In the genomic region with DNA sequence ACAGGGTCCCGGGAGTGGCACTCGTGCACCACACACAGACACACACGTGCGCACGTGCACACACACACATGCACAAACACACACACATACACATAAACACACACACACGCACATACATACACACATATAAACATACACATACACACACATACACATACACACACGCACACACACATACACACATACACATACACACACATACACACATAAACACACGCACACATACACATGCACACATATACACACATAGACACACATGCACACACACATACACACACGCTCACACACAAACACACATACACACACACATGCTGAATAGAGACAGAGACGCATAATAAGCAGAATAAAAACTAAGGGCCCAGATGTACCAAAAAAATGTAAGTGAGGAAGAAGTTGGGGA, we compare ENCODE assay signal across 23 cellular contexts.
DNase-seq lines count a peak whose midpoint lies in the region; ATAC-seq, FAIRE-seq and TF ChIP-seq lines count a peak whose summit lies in the region.
"Had no signal": no experiment of that assay in that cellular context is flagged by ENCODE, and none has a peak within 500 bp of the region (broad histone marks: within the 10 kb centered on the region; RNA-seq: fewer than 3 reads in every experiment).

No MANE protein-coding gene starts in this region.

- FAIRE-seq in D721Med (lab: Jason Lieb, UNC), result peak; percentile 78
- FAIRE-seq in GM12891 (lab: Jason Lieb, UNC), result peak; percentile 80
- no peak for FAIRE-seq in GM12878 (lab: Jason Lieb, UNC)
- FAIRE-seq: A204.1, G401.6, GM19239 had no signal

- H4K5ac ChIP-seq in IMR-90 (ENCODE audit: low read depth, low read length), result no peak overlapping the region

- H3K27ac ChIP-seq in IMR-90 (ENCODE audit: insufficient read depth, low read length), result no peak overlapping the region
- no peak overlapping the region for H3K27ac ChIP-seq in GM12878 (ENCODE audit: control insufficient read depth, insufficient read depth)
- H3K27ac ChIP-seq: BLaER1 had no signal

- no peak overlapping the region for H2BK120ac ChIP-seq in IMR-90 (ENCODE audit: low read depth, low read length)

- ATAC-seq in IMR-90 (ENCODE audit: low read depth) (no peak), GM12878 (no peak)
- ATAC-seq in stimulated activated naive CD8-positive, alpha-beta T cell treated with anti-CD3 and anti-CD28 coated beads, Interleukin-15, amount 100 ng/mL, for 72 hours, result no peak

- no peak overlapping the region for H3K27ac Mint-ChIP-seq in stimulated activated naive CD8-positive, alpha-beta T cell treated with anti-CD3 and anti-CD28 coated beads, Interleukin-15, amount 100 ng/mL, for 72 hours
- H3K27ac Mint-ChIP-seq: CD14-positive monocyte; CD4-positive, alpha-beta memory T cell; CD4-positive, CD25-positive, alpha-beta regulatory T cell; CD8-positive, alpha-beta memory T cell had no signal

- no peaks in the 10 kb centered on the region for H3K27me3 ChIP-seq in IMR-90 (ENCODE audit: control insufficient read depth, insufficient read depth, low read length)
- no peaks in the 10 kb centered on the region for H3K27me3 ChIP-seq in GM12878 (replicated peaks in 1 of 2; ENCODE audit: control insufficient read depth in 2 of 2, insufficient read depth in 2 of 2, low read length in 1 of 2)
- H3K27me3 ChIP-seq: BE2C had no signal

- peaks cover 4 to 17% of the 10 kb centered on the region in 2 donors for H3K9me3 Mint-ChIP-seq in stimulated activated naive CD8-positive, alpha-beta T cell treated with anti-CD3 and anti-CD28 coated beads, Interleukin-15, amount 100 ng/mL, for 72 hours

- H2AFZ ChIP-seq in IMR-90 (replicated peaks; ENCODE audit: low read length, poor library complexity) (no peak overlapping the region), GM12878 (ENCODE audit: control insufficient read depth, low read depth, low read length) (no peak overlapping the region)

- H4K20me1 ChIP-seq in IMR-90 (ENCODE audit: insufficient read depth, low read length), result no peaks in the 10 kb centered on the region
- H4K20me1 ChIP-seq in GM12878 (ENCODE audit: control insufficient read depth, insufficient read depth), result no peaks in the 10 kb centered on the region
- H4K20me1 ChIP-seq: BLaER1 had no signal

- H3K4me1 ChIP-seq in IMR-90 (ENCODE audit: control insufficient read depth, insufficient read depth, low read length) (no peaks in the 10 kb centered on the region), GM12878 (ENCODE audit: control insufficient read depth, insufficient read depth, low read length) (no peaks in the 10 kb centered on the region)
- H3K4me1 ChIP-seq: BE2C, BLaER1 had no signal

- H2AK9ac ChIP-seq in IMR-90 (replicated peaks; ENCODE audit: low read depth, low read length, poor library complexity), result no peak overlapping the region

- peak overlapping the region; percentile 73 for H2BK5ac ChIP-seq in IMR-90 (ENCODE audit: low read depth, low read length, poor library complexity, severe bottlenecking)

- H4K8ac ChIP-seq in IMR-90 (ENCODE audit: low read depth in 2 of 2, low read length in 2 of 2), result no peak overlapping the region

- no peak overlapping the region for H3K18ac ChIP-seq in IMR-90 (ENCODE audit: low read depth, low read length)

- no peaks in the 10 kb centered on the region for H3K27me3 Mint-ChIP-seq in stimulated activated naive CD8-positive, alpha-beta T cell treated with anti-CD3 and anti-CD28 coated beads, Interleukin-15, amount 100 ng/mL, for 72 hours
- H3K27me3 Mint-ChIP-seq: CD4-positive, alpha-beta memory T cell; CD4-positive, CD25-positive, alpha-beta regulatory T cell had no signal

- H3K79me1 ChIP-seq in IMR-90 (ENCODE audit: low read depth in 1 of 2, low read length in 2 of 2), result no peaks in the 10 kb centered on the region

- DNase-seq in D721Med (ENCODE audit: insufficient read length, low spot score), result no peak
- DNase-seq in GM12891 (ENCODE audit: insufficient read length, low spot score), result no peak
- DNase-seq in IMR-90, result no peak
- no peak for DNase-seq in GM12878 (ENCODE audit: low read depth, low spot score)
- DNase-seq in activated CD4-positive, alpha-beta T cell treated with anti-CD3 and anti-CD28 coated beads for 48 hours, result no peak
- no peak for DNase-seq in mucosa of gallbladder (ENCODE audit: low spot score)
- no peak for DNase-seq in NCI-H82 (lab: John Stamatoyannopoulos, UW)
- no peak for DNase-seq in stimulated activated naive CD8-positive, alpha-beta T cell treated with anti-CD3 and anti-CD28 coated beads, Interleukin-15, amount 100 ng/mL, for 72 hours
- DNase-seq: 8988T; ACHN; BE2C; C1 segment of cervical spinal cord; CD4-positive, alpha-beta memory T cell; CD4-positive, CD25-positive, alpha-beta regulatory T cell; CD8-positive, alpha-beta memory T cell; COR-L47; DMS79 treated with DMSO at 0.1 percent for 48 hours; GF-D8 had no signal

- no peaks in the 10 kb centered on the region for H3K36me3 ChIP-seq in IMR-90 (ENCODE audit: control insufficient read depth, insufficient read depth, low read length)
- H3K36me3 ChIP-seq in GM12878 (ENCODE audit: control insufficient read depth in 2 of 2, insufficient read depth in 2 of 2, low read length in 1 of 2), result no peaks in the 10 kb centered on the region
- H3K36me3 ChIP-seq: BE2C, BLaER1 had no signal

- no peak overlapping the region for H3K14ac ChIP-seq in IMR-90 (replicated peaks; ENCODE audit: low read depth, low read length)

- no peaks in the 10 kb centered on the region for H3K79me2 ChIP-seq in GM12878 (ENCODE audit: control insufficient read depth, insufficient read depth, low read length)

- CTCF ChIA-PET in IMR-90 (lab: Yijun Ruan, JAX) (no interaction called here), GM12878 (lab: Yijun Ruan, JAX) (no interaction called here)

- 76 to 80% methylated on average over 1 to 7 of the region's 10 CpGs for WGBS in IMR-90 (ENCODE audit: extremely low coverage in 2 of 2, insufficient read length in 1 of 2), 2 experiments
- WGBS in GM12878 (ENCODE audit: insufficient coverage, insufficient replicate concordance, low lambda C conversion rate, missing lambda C conversion rate), result 71% methylated on average over 8 of the region's 10 CpGs

- POLR2A ChIA-PET in IMR-90 (lab: Charles Lee; ENCODE audit: unreplicated experiment) (no interaction called here), GM12878 (lab: Charles Lee) (no interaction called here)

- no peak overlapping the region for H3K4me3 Mint-ChIP-seq in stimulated activated naive CD8-positive, alpha-beta T cell treated with anti-CD3 and anti-CD28 coated beads, Interleukin-15, amount 100 ng/mL, for 72 hours
- H3K4me3 Mint-ChIP-seq: CD14-positive monocyte; CD4-positive, alpha-beta memory T cell; CD4-positive, CD25-positive, alpha-beta regulatory T cell; CD8-positive, alpha-beta memory T cell had no signal

- TF ChIP-seq RAD21 in IMR-90 (IDR thresholded peaks at IDR 0.05; ENCODE audit: low read length) (no peak), GM12878 (IDR thresholded peaks at IDR 0.05; ENCODE audit: insufficient read depth, low read depth, low read length) (no peak)

- in situ Hi-C loops in IMR-90 (cut with MboI; ENCODE audit: low sequenced_read_pairs) (no loop called here), GM12878 (cut with MboI) (no loop called here)

- H2BK20ac ChIP-seq in IMR-90 (ENCODE audit: low read depth, low read length), result no peak overlapping the region

- no TSS peak for BruUV-seq in IMR-90 (replicated peaks; lab: Mats Ljungman, UMichigan)
- no TSS peak for BruUV-seq in GM12878 (replicated peaks; lab: Mats Ljungman, UMichigan)

- H3K9me1 ChIP-seq in IMR-90 (ENCODE audit: insufficient read depth, low read length), result no peaks in the 10 kb centered on the region

- H3K9me3 ChIP-seq in IMR-90 (ENCODE audit: control insufficient read depth, insufficient read depth, low read length) (peaks cover 13% of the 10 kb centered on the region; the same call in 1 of the 2 replicates), GM12878 (replicated peaks; ENCODE audit: control insufficient read depth, insufficient read depth, low read length) (no peaks in the 10 kb centered on the region)
- H3K9me3 ChIP-seq: BE2C, BLaER1 had no signal

- no peak overlapping the region for H2AK5ac ChIP-seq in IMR-90 (ENCODE audit: low read depth, low read length)

- no peak overlapping the region for H4K91ac ChIP-seq in IMR-90 (ENCODE audit: insufficient read depth, low read depth, low read length)

- H3K56ac ChIP-seq in IMR-90 (ENCODE audit: extremely low read depth, insufficient read depth, low read length), result no peak overlapping the region

- dilution Hi-C loops in IMR-90 (cut with HindIII; ENCODE audit: low sequenced_read_pairs, unreplicated experiment), result no loop called here

- H3K4ac ChIP-seq in IMR-90 (ENCODE audit: low read depth, low read length), result no peak overlapping the region

- TF ChIP-seq POLR2A in GM12891 (IDR thresholded peaks at IDR 0.05; ENCODE audit: low read depth, low read length) (no peak), IMR-90 (IDR thresholded peaks at IDR 0.05; ENCODE audit: low read depth, low read length) (no peak), GM12878 (IDR thresholded peaks at IDR 0.05; ENCODE audit: low read depth, low read length) (no peak)

- H3K4me2 ChIP-seq in IMR-90 (ENCODE audit: low read depth, low read length) (no peak overlapping the region), GM12878 (ENCODE audit: control insufficient read depth, insufficient read depth) (no peak overlapping the region)
- H3K4me2 ChIP-seq: BLaER1 had no signal

- no peak overlapping the region for H3K9ac ChIP-seq in IMR-90 (ENCODE audit: low read depth, low read length)
- no peak overlapping the region for H3K9ac ChIP-seq in GM12878 (ENCODE audit: control insufficient read depth, insufficient read depth, low read length)
- H3K9ac ChIP-seq: BLaER1 had no signal

- H3K23ac ChIP-seq in IMR-90 (ENCODE audit: low read depth, low read length), result no peak overlapping the region

- H2BK15ac ChIP-seq in IMR-90 (ENCODE audit: low read depth, low read length), result no peak overlapping the region

- TF ChIP-seq EP300 in GM12878 (IDR thresholded peaks at IDR 0.05; ENCODE audit: borderline replicate concordance in 1 of 2, control insufficient read depth in 1 of 2, low read depth in 2 of 2, low read length in 2 of 2), result no peak

- SMC1A ChIA-PET in GM12878 (lab: Charles Lee; ENCODE audit: uncharacterized antibody, unreplicated experiment), result no interaction called here

- intact Hi-C loops in IMR-90 (cut with micrococcal nuclease), result no loop called here
- intact Hi-C loops in GM12878 (cut with micrococcal nuclease; ENCODE audit: unreplicated experiment), result no loop called here

- no peaks in the 10 kb centered on the region for H3K4me1 Mint-ChIP-seq in stimulated activated naive CD8-positive, alpha-beta T cell treated with anti-CD3 and anti-CD28 coated beads, Interleukin-15, amount 100 ng/mL, for 72 hours
- H3K4me1 Mint-ChIP-seq: CD14-positive monocyte; CD4-positive, alpha-beta memory T cell; CD4-positive, CD25-positive, alpha-beta regulatory T cell; CD8-positive, alpha-beta memory T cell had no signal

- RAD21 ChIA-PET in GM12878 (lab: Charles Lee; ENCODE audit: unreplicated experiment), result no interaction called here

- TF ChIP-seq CTCF in D721Med (IDR thresholded peaks at IDR 0.05; ENCODE audit: insufficient read depth, missing control alignments) (no peak), IMR-90 (conservative IDR thresholded peaks at IDR 0.05; ENCODE audit: low read depth, low read length) (no peak), GM12878 (IDR thresholded peaks at IDR 0.05 in 2 of 3, conservative IDR thresholded peaks at IDR 0.05 in 1 of 3; ENCODE audit: control insufficient read depth in 2 of 3, extremely low read depth in 1 of 3, insufficient read depth in 1 of 3, low read depth in 3 of 3, low read length in 3 of 3) (no peak)

- H3K4me3 ChIP-seq in IMR-90 (ENCODE audit: insufficient read depth, low read depth, low read length) (no peak overlapping the region), GM12878 (no peak overlapping the region)
- H3K4me3 ChIP-seq: BLaER1 had no signal
